In the genomic region with DNA sequence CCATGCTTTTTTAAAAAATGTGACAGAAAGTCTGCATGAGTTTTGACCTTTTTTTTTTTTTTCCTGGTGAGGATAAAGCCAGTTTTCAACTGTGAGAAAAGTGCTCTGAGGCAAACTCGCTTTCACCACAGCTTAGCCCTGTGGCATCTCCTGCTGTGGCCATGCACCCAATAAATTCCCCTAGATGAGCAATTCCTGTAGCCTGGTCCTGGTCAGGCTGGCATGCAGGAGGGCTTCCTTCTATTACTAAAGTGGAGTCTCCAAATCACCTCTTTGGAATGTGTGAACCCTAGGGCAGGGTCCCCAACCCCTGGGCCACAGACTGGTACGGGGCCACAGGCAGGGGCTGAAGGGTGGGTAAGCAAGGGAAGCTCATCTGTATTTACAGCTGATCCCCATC, we compare ENCODE assay signal across 22 cellular contexts.
DNase-seq lines count a peak whose midpoint lies in the region; ATAC-seq, FAIRE-seq and TF ChIP-seq lines count a peak whose summit lies in the region.
"Had no signal": no experiment of that assay in that cellular context is flagged by ENCODE, and none has a peak within 500 bp of the region (broad histone marks: within the 10 kb centered on the region; RNA-seq: fewer than 3 reads in every experiment).

No MANE protein-coding gene starts in this region.

- no peaks in the 10 kb centered on the region for H3K4me1 Mint-ChIP-seq in activated CD8-positive, alpha-beta T cell treated with anti-CD3 and anti-CD28 coated beads for 36 hours (ENCODE audit: low read depth)
- H3K4me1 Mint-ChIP-seq: CD4-positive, CD25-positive, alpha-beta regulatory T cell had no signal

- no peak overlapping the region for H3K27ac Mint-ChIP-seq in activated CD8-positive, alpha-beta T cell treated with anti-CD3 and anti-CD28 coated beads for 36 hours
- H3K27ac Mint-ChIP-seq: CD4-positive, CD25-positive, alpha-beta regulatory T cell had no signal

- no peaks in the 10 kb centered on the region for H3K9me3 Mint-ChIP-seq in activated CD8-positive, alpha-beta T cell treated with anti-CD3 and anti-CD28 coated beads for 36 hours
- H3K9me3 Mint-ChIP-seq: CD4-positive, CD25-positive, alpha-beta regulatory T cell had no signal

- no peaks in the 10 kb centered on the region for H3K36me3 Mint-ChIP-seq in activated CD8-positive, alpha-beta T cell treated with anti-CD3 and anti-CD28 coated beads for 36 hours (ENCODE audit: low read depth)
- H3K36me3 Mint-ChIP-seq: CD4-positive, CD25-positive, alpha-beta regulatory T cell had no signal

- CTCF ChIA-PET in activated CD8-positive, alpha-beta T cell treated with anti-CD3 and anti-CD28 coated beads for 36 hours (lab: Charles Lee), result no interaction called here

- intact Hi-C loops in activated CD8-positive, alpha-beta T cell treated with anti-CD3 and anti-CD28 coated beads for 36 hours (cut with micrococcal nuclease), result no loop called here

- H3K4me3 Mint-ChIP-seq in activated CD8-positive, alpha-beta T cell treated with anti-CD3 and anti-CD28 coated beads for 36 hours, result no peak overlapping the region
- H3K4me3 Mint-ChIP-seq: CD4-positive, CD25-positive, alpha-beta regulatory T cell had no signal

- H3K27me3 Mint-ChIP-seq in activated CD8-positive, alpha-beta T cell treated with anti-CD3 and anti-CD28 coated beads for 36 hours, result peaks cover 13% of the 10 kb centered on the region

- FAIRE-seq in H54 (lab: Jason Lieb, UNC) (no peak), RCC 7860 (lab: Jason Lieb, UNC) (no peak)
- FAIRE-seq: GM12892 had no signal

- peak; percentile 8 for DNase-seq in Daoy (ENCODE audit: low read depth)
- peak; percentile 21 for DNase-seq in H54 (ENCODE audit: insufficient read length, low spot score)
- DNase-seq in RCC 7860 (ENCODE audit: low spot score), result peak; percentile 49
- DNase-seq in glomerular visceral epithelial cell (ENCODE audit: extremely low spot score), result peak; percentile 19
- no peak for DNase-seq in epidermal melanocyte (ENCODE audit: insufficient read length, low spot score)
- DNase-seq in activated CD8-positive, alpha-beta T cell treated with anti-CD3 and anti-CD28 coated beads for 36 hours, result no peak
- no peak for DNase-seq in NCI-H2107 (lab: John Stamatoyannopoulos, UW)
- no peak for DNase-seq in nucleus accumbens (lab: John Stamatoyannopoulos, UW)
- DNase-seq: ACHN; CD4-positive, CD25-positive, alpha-beta regulatory T cell; GDM1; H7; NCI-H1048; NCI-H1436 treated with DMSO at 0.1 percent for 48 hours; NCI-H2029 treated with DMSO at 0.1 percent for 48 hours; NCI-H510A treated with DMSO at 0.1 percent for 48 hours; NCI-H82; PC-9; SHP77; T-helper 1 cell had no signal

- no peak for ATAC-seq in activated CD8-positive, alpha-beta T cell treated with anti-CD3 and anti-CD28 coated beads for 36 hours
- ATAC-seq: SK-N-SH treated with all-trans-retinoic acid at 6 μM for 48 hours had no signal

- TF ChIP-seq POLR2A in H54 (IDR thresholded peaks at IDR 0.05; ENCODE audit: low read depth, low read length), result no peak

- POLR2A ChIA-PET in activated CD8-positive, alpha-beta T cell treated with anti-CD3 and anti-CD28 coated beads for 36 hours (lab: Charles Lee), result no interaction called here

- no peak for TF ChIP-seq CTCF in activated CD8-positive, alpha-beta T cell treated with anti-CD3 and anti-CD28 coated beads for 36 hours (IDR thresholded peaks at IDR 0.05)

Comparison
In these comparisons a context has a peak if more than half of its experiments do, and no peak if none do; other contexts are left out.
1. DNase-seq: peak in Daoy (single experiment), H54 (single experiment), RCC 7860 (single experiment) and glomerular visceral epithelial cell (single experiment); none in epidermal melanocyte (single experiment), activated CD8-positive, alpha-beta T cell treated with anti-CD3 and anti-CD28 coated beads for 36 hours (single experiment), NCI-H2107 (single experiment) and nucleus accumbens (0 of 56).